Comparison of ENCODE assay signal across 9 cellular contexts in genomic region chr12:2960996-2961616, GRCh38. TPM values are rescaled to one million over a fixed set of nuclear protein-coding genes. Genes with fewer than 3 reads are reported as not detected.
A peak's percentile ranks its signal among the peaks of the same experiment; 100 is the strongest.
DNase-seq lines count a peak whose midpoint lies in the region; ATAC-seq lines count a peak whose summit lies in the region.
"Had no signal": no experiment of that assay in that cellular context is flagged by ENCODE, and none has a peak within 500 bp of the region (broad histone marks: within the 10 kb centered on the region; RNA-seq: fewer than 3 reads in every experiment).

No MANE protein-coding gene starts in this region.

- peak overlapping the region; percentile 83 for H3K4me3 ChIP-seq in SJCRH30

- H3K36me3 ChIP-seq in SJCRH30: no peaks in the 10 kb centered on the region; the same call in 1 of the 2 replicates

- no peak overlapping the region for H3K27ac ChIP-seq in SJCRH30

- DNase-seq in Daoy (ENCODE audit: low read depth) (peak; percentile 14), SJCRH30 (peak in 1 of 2 experiments; percentile 25), fibroblast of peridontal ligament (ENCODE audit: extremely low read depth) (peak; percentile 10), renal cortical epithelial cell (ENCODE audit: low read depth) (peak; percentile 13), HuH-7.5 (ENCODE audit: low spot score) (no peak), NCI-H1930 (lab: John Stamatoyannopoulos, UW) (no peak), H4 (ENCODE audit: low spot score) (no peak)
- DNase-seq: effector CD4-positive, alpha-beta T cell had no signal

- no peaks in the 10 kb centered on the region for H3K27me3 ChIP-seq in SJCRH30

- H3K4me1 ChIP-seq in SJCRH30: peaks cover 22% of the 10 kb centered on the region

- no peaks in the 10 kb centered on the region for H3K9me3 ChIP-seq in SJCRH30 (replicated peaks)

- no peak for ATAC-seq in HG03039 (IDR thresholded peaks at IDR 0.05; ENCODE audit: unreplicated experiment)

RNA-seq across cellular contexts. Expression of gene TEAD4, which starts 1.9 kb away (rescaled TPM):
- 18.4 and 27.3 TPM in 2 replicates for total RNA-seq in Daoy (2014; rRNA removed; shearing (Covaris generic))
- 58.2 and 59.0 TPM in 2 replicates for total RNA-seq in SJCRH30 (2014; rRNA removed; shearing (Covaris generic))
- total RNA-seq in renal cortical epithelial cell: 9.7 and 15.3 TPM in 2 replicates
- total RNA-seq in H4 (2014; rRNA removed; shearing (Covaris generic)): 12.7 and 23.6 TPM in 2 replicates

Comparison
In these comparisons a context has a peak if more than half of its experiments do, and no peak if none do; other contexts are left out.
1. DNase-seq: peak in Daoy (single experiment), fibroblast of peridontal ligament (single experiment) and renal cortical epithelial cell (single experiment); none in HuH-7.5 (single experiment), NCI-H1930 (0 of 2) and H4 (single experiment).